16 cellular contexts compared by ENCODE assay signal in the genomic region with DNA sequence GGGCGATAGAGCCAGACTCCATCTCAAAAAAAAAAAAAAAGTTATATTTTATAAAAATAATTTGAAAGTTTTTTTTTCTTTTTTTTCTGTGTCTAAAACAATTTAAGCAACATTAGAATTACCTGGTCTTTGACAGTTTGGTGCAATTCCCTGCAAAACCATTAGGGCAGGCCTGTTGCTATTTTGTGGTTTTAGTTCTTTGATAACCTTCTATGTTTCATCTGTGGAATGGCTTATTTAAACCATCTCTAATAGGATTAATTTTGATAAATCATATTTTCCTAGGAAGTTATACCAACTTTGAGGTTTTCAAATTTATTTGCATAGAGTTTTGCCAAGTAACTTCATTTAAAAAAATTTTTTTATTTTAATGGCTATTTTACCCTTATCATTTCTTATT.
DNase-seq lines count a peak whose midpoint lies in the region; TF ChIP-seq lines count a peak whose summit lies in the region.
"Had no signal": no experiment of that assay in that cellular context is flagged by ENCODE, and none has a peak within 500 bp of the region (broad histone marks: within the 10 kb centered on the region; RNA-seq: fewer than 3 reads in every experiment).

No MANE protein-coding gene starts in this region.

- in situ Hi-C loops in HAP-1 (cut with MboI; ENCODE audit: low sequenced_read_pairs): no loop called here

- no peaks in the 10 kb centered on the region for H3K9me3 ChIP-seq in breast epithelium
- H3K9me3 ChIP-seq in tibial artery: no peaks in the 10 kb centered on the region
- no peaks in the 10 kb centered on the region for H3K9me3 ChIP-seq in A673 (ENCODE audit: low read depth, low read length, poor library complexity, severe bottlenecking)
- no peaks in the 10 kb centered on the region for H3K9me3 ChIP-seq in HAP-1
- H3K9me3 ChIP-seq: lower lobe of right lung had no signal

- intact Hi-C loops in breast epithelium (cut with DNase I; ENCODE audit: low total_unique reads) (no loop called here), MCF 10A (cut with micrococcal nuclease) (no loop called here), tibial artery (cut with DNase I; ENCODE audit: low total_unique reads) (no loop called here), A673 (cut with micrococcal nuclease; ENCODE audit: unreplicated experiment) (no loop called here)

- H3K4me1 Mint-ChIP-seq in MCF 10A (ENCODE audit: insufficient read depth, unreplicated experiment): no peaks in the 10 kb centered on the region
- H3K4me1 Mint-ChIP-seq: activated B cell treated with CpG ODN at 0.5 μM for 24 hours; activated CD8-positive, alpha-beta memory T cell treated with anti-CD3 and anti-CD28 coated beads, Interleukin-2, amount 10 ng/mL, durations not matched to agents 7 days and 5 days had no signal

- no peaks in the 10 kb centered on the region for H3K36me3 ChIP-seq in breast epithelium
- no peaks in the 10 kb centered on the region for H3K36me3 ChIP-seq in tibial artery
- no peaks in the 10 kb centered on the region for H3K36me3 ChIP-seq in A673 (ENCODE audit: insufficient read depth, low read length, poor library complexity, severe bottlenecking)
- H3K36me3 ChIP-seq in HAP-1 (replicated peaks): no peaks in the 10 kb centered on the region
- H3K36me3 ChIP-seq: lower lobe of right lung had no signal

- CTCF ChIA-PET in MCF 10A (lab: Yijun Ruan, JAX): interaction anchor here (0.9 to 1.4 kb wide), 2 partner anchors 13 kb away, joined by 3 to 5 read pairs; no protein-coding TSS in a partner anchor
- CTCF ChIA-PET in A673 (lab: Charles Lee): no interaction called here

- peak in 2 of 3 donors; percentile 20 for TF ChIP-seq CTCF in breast epithelium (IDR thresholded peaks at IDR 0.05)
- TF ChIP-seq CTCF in MCF 10A (IDR thresholded peaks at IDR 0.05; ENCODE audit: unreplicated experiment): no peak
- TF ChIP-seq CTCF in VCaP (conservative IDR thresholded peaks at IDR 0.05): peak; percentile 45
- TF ChIP-seq CTCF in fibroblast of the aortic adventitia (IDR thresholded peaks at IDR 0.05; ENCODE audit: insufficient read depth, low read length): peak; percentile 57
- peak; percentile 6 to 7 for TF ChIP-seq CTCF in tibial artery (IDR thresholded peaks at IDR 0.05)
- TF ChIP-seq CTCF in A673 (conservative IDR thresholded peaks at IDR 0.05; ENCODE audit: low read depth, low read length): no peak; the same call in 1 of the 2 replicates

- H3K4me3 Mint-ChIP-seq in MCF 10A (ENCODE audit: unreplicated experiment): no peak overlapping the region
- H3K4me3 Mint-ChIP-seq: activated B cell treated with CpG ODN at 0.5 μM for 24 hours; activated CD8-positive, alpha-beta memory T cell treated with anti-CD3 and anti-CD28 coated beads, Interleukin-2, amount 10 ng/mL, durations not matched to agents 7 days and 5 days had no signal

- no peak for TF ChIP-seq POLR2A in breast epithelium (IDR thresholded peaks at IDR 0.05)

- POLR2A ChIA-PET in MCF 10A (lab: Yijun Ruan, JAX) (no interaction called here), A673 (lab: Charles Lee; ENCODE audit: low non-redundant PET) (no interaction called here)

- BruUV-seq in MCF 10A (replicated peaks; lab: Mats Ljungman, UMichigan) (no TSS peak), A673 (replicated peaks; lab: Mats Ljungman, UMichigan) (no TSS peak)

- H3K27me3 Mint-ChIP-seq in MCF 10A (ENCODE audit: insufficient read depth, unreplicated experiment): no peaks in the 10 kb centered on the region
- H3K27me3 Mint-ChIP-seq: activated B cell treated with CpG ODN at 0.5 μM for 24 hours had no signal

- no peaks in the 10 kb centered on the region for H3K27me3 ChIP-seq in breast epithelium
- no peaks in the 10 kb centered on the region for H3K27me3 ChIP-seq in tibial artery
- H3K27me3 ChIP-seq in A673 (replicated peaks; ENCODE audit: insufficient read depth, low read depth, low read length, poor library complexity): peaks cover 35% of the 10 kb centered on the region
- H3K27me3 ChIP-seq in HAP-1 (ENCODE audit: low read depth): no peaks in the 10 kb centered on the region

- H3K9me3 Mint-ChIP-seq in MCF 10A (ENCODE audit: unreplicated experiment): no peaks in the 10 kb centered on the region
- H3K9me3 Mint-ChIP-seq: activated B cell treated with CpG ODN at 0.5 μM for 24 hours had no signal

- no peaks in the 10 kb centered on the region for H3K4me1 ChIP-seq in breast epithelium
- H3K4me1 ChIP-seq in tibial artery: peaks cover 0 to 19% (median 2%) of the 10 kb centered on the region in 4 donors
- no peaks in the 10 kb centered on the region for H3K4me1 ChIP-seq in A673 (ENCODE audit: insufficient read depth, low read length, poor library complexity, severe bottlenecking)
- no peaks in the 10 kb centered on the region for H3K4me1 ChIP-seq in HAP-1
- H3K4me1 ChIP-seq: lower lobe of right lung had no signal

- no peaks in the 10 kb centered on the region for H3K36me3 Mint-ChIP-seq in MCF 10A (ENCODE audit: insufficient read depth, unreplicated experiment)
- H3K36me3 Mint-ChIP-seq: activated CD8-positive, alpha-beta memory T cell treated with anti-CD3 and anti-CD28 coated beads, Interleukin-2, amount 10 ng/mL, durations not matched to agents 7 days and 5 days had no signal

- H3K27ac ChIP-seq in breast epithelium: no peak overlapping the region
- no peak overlapping the region for H3K27ac ChIP-seq in VCaP
- H3K27ac ChIP-seq in tibial artery: no peak overlapping the region
- no peak overlapping the region for H3K27ac ChIP-seq in A673 (ENCODE audit: low read depth, low read length, poor library complexity, severe bottlenecking)
- H3K27ac ChIP-seq: lower lobe of right lung had no signal

- H3K27ac Mint-ChIP-seq in MCF 10A (ENCODE audit: low read depth, unreplicated experiment): no peak overlapping the region
- H3K27ac Mint-ChIP-seq: activated B cell treated with CpG ODN at 0.5 μM for 24 hours; activated CD8-positive, alpha-beta memory T cell treated with anti-CD3 and anti-CD28 coated beads, Interleukin-2, amount 10 ng/mL, durations not matched to agents 7 days and 5 days had no signal

- DNase-seq in breast epithelium (ENCODE audit: low spot score in 2 of 2): peak in 1 of 2 donors; percentile 24
- no peak for DNase-seq in MCF 10A (ENCODE audit: unreplicated experiment)
- DNase-seq in fibroblast of the aortic adventitia (ENCODE audit: low read depth): no peak
- no peak for DNase-seq in tibial artery
- no peak for DNase-seq in A673 (ENCODE audit: low spot score)
- no peak for DNase-seq in NCI-H1930 (lab: John Stamatoyannopoulos, UW)
- DNase-seq in HAP-1 (ENCODE audit: low spot score in 2 of 2): no peak
- DNase-seq: 8988T; activated B cell treated with CpG ODN at 0.5 μM for 24 hours; activated naive CD4-positive, alpha-beta T cell treated with Interleukin-2 at 50 U/mL for 16 hours; cerebellar nuclear complex; lower lobe of right lung; MV-4-11; small intestine had no signal

- no peak overlapping the region for H3K4me3 ChIP-seq in breast epithelium
- no peak overlapping the region for H3K4me3 ChIP-seq in fibroblast of the aortic adventitia (ENCODE audit: low read depth, low read length)
- H3K4me3 ChIP-seq in tibial artery: no peak overlapping the region
- H3K4me3 ChIP-seq in A673 (ENCODE audit: low read depth, low read length, poor library complexity, severe bottlenecking): no peak overlapping the region
- H3K4me3 ChIP-seq in HAP-1: no peak overlapping the region
- H3K4me3 ChIP-seq: lower lobe of right lung had no signal

Comparison
In these comparisons a context has a peak if more than half of its experiments do, and no peak if none do; other contexts are left out.
1. CTCF ChIP-seq: peak in breast epithelium (2 of 3), VCaP (single experiment), fibroblast of the aortic adventitia (single experiment) and tibial artery (2 of 2); none in MCF 10A (single experiment) and A673 (single experiment).